8 cellular contexts compared by ENCODE assay signal in genomic region chr17:39244600-39245570, GRCh38. TPM values are rescaled to one million over a fixed set of nuclear protein-coding genes. Genes with fewer than 3 reads are reported as not detected.
DNase-seq lines count a peak whose midpoint lies in the region; ATAC-seq lines count a peak whose summit lies in the region.

No MANE protein-coding gene starts in this region.

- POLR2A ChIA-PET in CD8-positive, alpha-beta memory T cell (lab: Charles Lee), result interaction anchor here (0.5 to 2.2 kb wide), 7 partner anchors 9 to 80 kb away, joined by 3 to 17 read pairs (median 4); partner anchors contain the start of genes CACNB1 and RPL19

- CTCF ChIA-PET in CD8-positive, alpha-beta memory T cell (lab: Charles Lee), result interaction anchor here (0.5 to 13.4 kb wide), 27 partner anchors 9 to 1538 kb away, joined by 3 to 272 read pairs (median 4); partner anchors contain the start of genes ARL5C, PLXDC1, RPL19 and STAC2

- ATAC-seq in HG02798 (IDR thresholded peaks at IDR 0.05; ENCODE audit: poor library complexity, unreplicated experiment) (peak; percentile 64), HG03442 (IDR thresholded peaks at IDR 0.05; ENCODE audit: unreplicated experiment) (no peak)

- peaks cover 9 to 14% (median 11%) of the 10 kb centered on the region in 3 donors for H3K4me1 Mint-ChIP-seq in CD8-positive, alpha-beta memory T cell

- H3K9me3 ChIP-seq in CD8-positive, alpha-beta memory T cell (ENCODE audit: low read length), result no peaks in the 10 kb centered on the region

- H3K4me3 Mint-ChIP-seq in CD8-positive, alpha-beta memory T cell, result peak overlapping the region in 4 of 7 donors; percentile 41 to 55 (median 46)

- peak overlapping the region in 7 of 8 donors; percentile 38 to 90 (median 54) for H3K27ac Mint-ChIP-seq in CD8-positive, alpha-beta memory T cell

- H3K4me3 ChIP-seq in CD8-positive, alpha-beta memory T cell (ENCODE audit: low read length), result no peak overlapping the region

- H3K27me3 ChIP-seq in CD8-positive, alpha-beta memory T cell (ENCODE audit: insufficient read depth, low read length, poor library complexity, severe bottlenecking), result no peaks in the 10 kb centered on the region

- H3K36me3 Mint-ChIP-seq in CD8-positive, alpha-beta memory T cell, result peaks cover 0 to 2% (median 0%) of the 10 kb centered on the region in 3 donors

- H3K9me3 Mint-ChIP-seq in CD8-positive, alpha-beta memory T cell, result no peaks in the 10 kb centered on the region

- H3K27me3 Mint-ChIP-seq in CD8-positive, alpha-beta memory T cell, result peaks cover 2 to 7% of the 10 kb centered on the region in 2 donors

- DNase-seq in CD8-positive, alpha-beta memory T cell, result peak; percentile 72 to 88 (median 81)
- peak; percentile 47 to 82 for DNase-seq in NCI-H446 (lab: John Stamatoyannopoulos, UW)
- peak; percentile 67 to 92 (median 74) for DNase-seq in activated CD4-positive, CD25-positive, alpha-beta regulatory T cell (lab: John Stamatoyannopoulos, UW)
- DNase-seq in caudate nucleus (lab: John Stamatoyannopoulos, UW), result peak in 57 of 61 donors; percentile 25 to 91 (median 54)
- peak; percentile 66 for DNase-seq in kidney glomerular epithelial cell (lab: John Stamatoyannopoulos, UW)
- DNase-seq in stimulated activated CD4-positive, alpha-beta T cell treated with anti-CD3 and anti-CD28 coated beads, Interleukin-2, amount 100 ng/mL, for 24 hours, result peak; percentile 93

- H3K27ac ChIP-seq in CD8-positive, alpha-beta memory T cell (ENCODE audit: low read depth, low read length), result no peak overlapping the region
- no peak overlapping the region for H3K27ac ChIP-seq in caudate nucleus (ENCODE audit: low read depth, low read length)

- H3K36me3 ChIP-seq in CD8-positive, alpha-beta memory T cell (ENCODE audit: insufficient read depth, low read length), result no peaks in the 10 kb centered on the region

- H3K4me1 ChIP-seq in CD8-positive, alpha-beta memory T cell (ENCODE audit: insufficient read depth, low read length), result peaks cover 9% of the 10 kb centered on the region

RNA-seq across cellular contexts. Expression of gene STAC2, which starts 19.1 kb away (rescaled TPM):
- total RNA-seq in CD8-positive, alpha-beta memory T cell, result not detected
- not detected for polyA plus RNA-seq in CD8-positive, alpha-beta memory T cell

RNA-seq across cellular contexts. Expression of gene RPL19, which starts 44.8 kb away (rescaled TPM):
- 1,000 to 10,000 TPM; 3,043 to 3,093 TPM for total RNA-seq in CD8-positive, alpha-beta memory T cell
- polyA plus RNA-seq in CD8-positive, alpha-beta memory T cell, result 2,939 TPM

RNA-seq across cellular contexts. Expression of gene CACNB1, which starts 47.4 kb away (rescaled TPM):
- 10 to 100 TPM; 10.6 to 12.3 TPM for total RNA-seq in CD8-positive, alpha-beta memory T cell
- polyA plus RNA-seq in CD8-positive, alpha-beta memory T cell, result 2.7 TPM
